20 cellular contexts compared by ENCODE assay signal in genomic region chr16:64445649-64446048, GRCh38.
"Had no signal": no experiment of that assay in that cellular context is flagged by ENCODE, and none has a peak within 500 bp of the region (broad histone marks: within the 10 kb centered on the region; RNA-seq: fewer than 3 reads in every experiment).

No MANE protein-coding gene starts in this region.

- H3K36me3 ChIP-seq: gastrocnemius medialis, heart left ventricle, neutrophil, ovary, prostate gland, spleen, vagina had no signal

- H3K4me1 ChIP-seq: prostate gland, spleen, testis, vagina had no signal

- H3K4me3 ChIP-seq: gastrocnemius medialis, heart left ventricle, ovary, prostate gland, spleen, testis, vagina had no signal

- H3K9me3 ChIP-seq: gastrocnemius medialis, heart left ventricle, neutrophil, ovary, prostate gland, testis, vagina had no signal

- H3K27ac ChIP-seq: gastrocnemius medialis, heart left ventricle, neutrophil, ovary, prostate gland, spleen, testis, vagina had no signal

- DNase-seq: activated CD4-positive, alpha-beta memory T cell treated with anti-CD3 and anti-CD28 coated beads for 36 hours; activated CD4-positive, alpha-beta T cell treated with anti-CD3 and anti-CD28 coated beads for 48 hours; activated effector memory CD4-positive, alpha-beta T cell treated with Interleukin-2 at 50 U/mL for 16 hours; activated naive CD4-positive, alpha-beta T cell treated with anti-CD3 and anti-CD28 coated beads, Interleukin-2, amount 10 ng/mL, durations not matched to agents 7 days and 5 days; activated T-cell treated with anti-CD3 and anti-CD28 coated beads, Interleukin-2, amount 50 U/mL, for 48 hours; amygdala; caudate nucleus; dermis blood vessel endothelial cell; effector CD8-positive, alpha-beta T cell; gastrocnemius medialis; heart left ventricle; left colon; ovary; spleen; stimulated activated CD4-positive, alpha-beta T cell treated with anti-CD3 and anti-CD28 coated beads, Interleukin-4, amount 100 ng/mL, for 1 hour; stimulated activated naive CD4-positive, alpha-beta T cell; testis had no signal

- H3K27me3 ChIP-seq: gastrocnemius medialis, heart left ventricle, neutrophil, ovary, spleen, testis, vagina had no signal
